Comparison of ENCODE assay signal across 13 cellular contexts in the genomic region with DNA sequence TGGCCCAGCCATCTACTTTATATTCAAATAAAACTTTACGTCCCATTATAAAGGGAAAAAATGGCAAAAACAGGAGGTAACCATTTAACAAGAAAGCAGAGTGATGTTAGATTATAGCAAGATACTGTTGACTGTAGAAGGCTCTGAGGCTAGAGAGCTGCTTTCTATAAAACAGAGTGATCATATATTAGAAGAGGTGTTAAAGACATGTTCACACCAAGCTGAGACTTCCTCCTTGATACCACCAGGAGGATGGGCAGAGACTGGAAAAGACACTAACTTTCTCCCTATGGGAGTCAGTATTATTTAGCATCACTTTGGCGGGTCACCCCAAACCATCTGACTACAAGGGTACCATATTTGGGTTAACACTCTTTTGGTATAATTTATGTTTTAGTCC. TPM values are rescaled to one million over a fixed set of nuclear protein-coding genes. Genes with fewer than 3 reads are reported as not detected.
DNase-seq lines count a peak whose midpoint lies in the region; ATAC-seq and TF ChIP-seq lines count a peak whose summit lies in the region.
"Had no signal": no experiment of that assay in that cellular context is flagged by ENCODE, and none has a peak within 500 bp of the region (broad histone marks: within the 10 kb centered on the region; RNA-seq: fewer than 3 reads in every experiment).

No MANE protein-coding gene starts in this region.

- H3K9me2 ChIP-seq in SU-DHL-6 (replicated peaks; ENCODE audit: insufficient read depth, low read length): no peaks in the 10 kb centered on the region

- peaks cover 48% of the 10 kb centered on the region for H3K79me2 ChIP-seq in SU-DHL-6 (ENCODE audit: insufficient read depth, low read length)

- no peaks in the 10 kb centered on the region for H3K36me3 ChIP-seq in left ventricle myocardium inferior
- no peaks in the 10 kb centered on the region for H3K36me3 ChIP-seq in SU-DHL-6 (ENCODE audit: low read length)
- H3K36me3 ChIP-seq: cardiac muscle cell, ovary, upper lobe of left lung had no signal

- TF ChIP-seq CTCF in left ventricle myocardium inferior (IDR thresholded peaks at IDR 0.05; ENCODE audit: borderline replicate concordance) (no peak), SU-DHL-6 (IDR thresholded peaks at IDR 0.05; ENCODE audit: insufficient read depth, low read length, poor library complexity, severe bottlenecking) (no peak)

- intact Hi-C loops in left ventricle myocardium inferior (cut with micrococcal nuclease): no loop called here
- intact Hi-C loops in left ventricle myocardium superior (cut with micrococcal nuclease): no loop called here

- H3F3A ChIP-seq in SU-DHL-6 (ENCODE audit: insufficient read depth): peaks cover 38% of the 10 kb centered on the region

- DNase-seq in left ventricle myocardium inferior (no peak), left ventricle myocardium superior (no peak), caudate nucleus (lab: John Stamatoyannopoulos, UW) (no peak), NCI-H524 (lab: John Stamatoyannopoulos, UW) (no peak)
- no peak for DNase-seq in stimulated activated naive CD4-positive, alpha-beta T cell (lab: John Stamatoyannopoulos, UW)
- DNase-seq in activated CD4-positive, CD25-positive, alpha-beta regulatory T cell (lab: John Stamatoyannopoulos, UW): no peak

- peak overlapping the region; percentile 19 for H3K27ac ChIP-seq in left ventricle myocardium inferior (replicated peaks)
- peak overlapping the region; percentile 95 for H3K27ac ChIP-seq in SU-DHL-6 (ENCODE audit: low read depth, low read length)
- H3K27ac ChIP-seq in caudate nucleus (ENCODE audit: low read depth, low read length): peak overlapping the region; percentile 36
- H3K27ac ChIP-seq: cardiac muscle cell, ovary had no signal

- peaks cover 42% of the 10 kb centered on the region for H3K4me1 ChIP-seq in left ventricle myocardium inferior

- no peak overlapping the region for H2AFZ ChIP-seq in SU-DHL-6 (ENCODE audit: low read depth, low read length, severe bottlenecking)

- no peak for ATAC-seq in left ventricle myocardium superior
- ATAC-seq in HG03354 (IDR thresholded peaks at IDR 0.05; ENCODE audit: poor library complexity, severe bottlenecking, unreplicated experiment): no peak

- H3K9ac ChIP-seq in SU-DHL-6 (ENCODE audit: low read length): peak overlapping the region; percentile 87

- H3K27me3 ChIP-seq in left ventricle myocardium inferior (ENCODE audit: low read depth): peaks cover 52% of the 10 kb centered on the region
- H3K27me3 ChIP-seq in SU-DHL-6 (ENCODE audit: low read length): no peaks in the 10 kb centered on the region
- H3K27me3 ChIP-seq: ovary, upper lobe of left lung had no signal

- no peaks in the 10 kb centered on the region for H4K20me1 ChIP-seq in SU-DHL-6 (ENCODE audit: low read depth, low read length)

- peak overlapping the region; percentile 86 for H3K4me2 ChIP-seq in SU-DHL-6 (ENCODE audit: low read depth, low read length, poor library complexity, severe bottlenecking)

- H3K4me3 ChIP-seq in left ventricle myocardium inferior (no peak overlapping the region), SU-DHL-6 (ENCODE audit: insufficient read depth, low read length, poor library complexity, severe bottlenecking) (peak overlapping the region; percentile 39)
- H3K4me3 ChIP-seq: cardiac muscle cell, mucosa of descending colon, ovary had no signal

- H3K9me3 ChIP-seq in left ventricle myocardium inferior (replicated peaks): no peaks in the 10 kb centered on the region
- H3K9me3 ChIP-seq in SU-DHL-6 (ENCODE audit: insufficient read depth, low read length): no peaks in the 10 kb centered on the region
- H3K9me3 ChIP-seq: mucosa of descending colon, ovary, upper lobe of left lung had no signal

RNA-seq across cellular contexts. Expression of gene CIITA, which starts 0.7 kb away (rescaled TPM):
- 9.4 TPM for total RNA-seq in left ventricle myocardium inferior
- 12.2 TPM for total RNA-seq in left ventricle myocardium superior
- total RNA-seq: NCI-H460 had no signal

RNA-seq across cellular contexts. Expression of gene TVP23A, which starts 57.7 kb away (rescaled TPM):
- total RNA-seq in left ventricle myocardium inferior (0.22 TPM), left ventricle myocardium superior (0.47 TPM)
- total RNA-seq: NCI-H460 had no signal

Comparison
In these comparisons a context has a peak if more than half of its experiments do, and no peak if none do; other contexts are left out.
1. H3K27ac ChIP-seq: peak in every context shown above with its lines; median percentile 95 in SU-DHL-6; 36 in caudate nucleus; 19 in left ventricle myocardium inferior.